In genomic region chr4:2817701-2818350, GRCh38 we compare ENCODE assay signal across 8 cellular contexts. TPM values are rescaled to one million over a fixed set of nuclear protein-coding genes. Genes with fewer than 3 reads are reported as not detected.
A peak's percentile ranks its signal among the peaks of the same experiment; 100 is the strongest.
DNase-seq lines count a peak whose midpoint lies in the region; ATAC-seq and TF ChIP-seq lines count a peak whose summit lies in the region.

No MANE protein-coding gene starts in this region.

- no peak overlapping the region for H3K27ac ChIP-seq in mammary epithelial cell (ENCODE audit: insufficient read depth, low read depth, low read length)
- peak overlapping the region in 1 of 2 donors; percentile 55 for H3K27ac ChIP-seq in left lung
- H3K27ac ChIP-seq in thyroid gland = no peak overlapping the region

- H3K79me2 ChIP-seq in mammary epithelial cell (ENCODE audit: insufficient read depth, low read length) = no peaks in the 10 kb centered on the region

- no peaks in the 10 kb centered on the region for H3K36me3 ChIP-seq in mammary epithelial cell (ENCODE audit: insufficient read depth, low read length)
- peaks cover 0 to 62% of the 10 kb centered on the region in 2 donors for H3K36me3 ChIP-seq in left lung
- peaks cover 2 to 9% of the 10 kb centered on the region in 2 donors for H3K36me3 ChIP-seq in thyroid gland

- dilution Hi-C loops in mammary epithelial cell (cut with HindIII; ENCODE audit: low sequenced_read_pairs) = no loop called here

- DNase-seq in NCI-H146 (lab: John Stamatoyannopoulos, UW) = peak; percentile 75
- no peak for DNase-seq in NCI-H146 treated with DMSO at 0.1 percent for 48 hours (lab: John Stamatoyannopoulos, UW; ENCODE audit: unreplicated experiment)
- peak; percentile 34 for DNase-seq in NCI-H1092 treated with DMSO at 0.1 percent for 48 hours (lab: John Stamatoyannopoulos, UW)
- peak; percentile 38 for DNase-seq in mammary epithelial cell
- peak in 1 of 2 donors; percentile 87 for DNase-seq in left lung
- peak; percentile 65 to 68 for DNase-seq in thyroid gland
- no peak for DNase-seq in kidney glomerular epithelial cell (lab: John Stamatoyannopoulos, UW)

- H3K4me2 ChIP-seq in mammary epithelial cell (ENCODE audit: insufficient read depth, low read depth, low read length) = peak overlapping the region; percentile 94

- in situ Hi-C loops in mammary epithelial cell (cut with MboI; ENCODE audit: low sequenced_read_pairs in 2 of 2) = no loop called here

- intact Hi-C loops in mammary epithelial cell (cut with micrococcal nuclease) = loop anchor here (2.0 kb wide), 1 partner anchor 25 kb away; the partner anchor contains the start of gene ADD1
- intact Hi-C loops in left lung (cut with DNase I) = no loop called here
- intact Hi-C loops in thyroid gland (cut with DNase I) = no loop called here

- 27% methylated on average over 16 of the region's 65 CpGs for WGBS in mammary epithelial cell (ENCODE audit: low coverage, missing lambda C conversion rate)
- WGBS in thyroid gland, 2 donors = 30% methylated on average over 17 of the region's 65 CpGs; no CpG with 5 or more reads in 1 of the 2 donors

- BruUV-seq in mammary epithelial cell (replicated peaks; lab: Mats Ljungman, UMichigan) = no TSS peak

- peak; percentile 87 for ATAC-seq in left lung
- no peak for ATAC-seq in HG03025 (IDR thresholded peaks at IDR 0.05; ENCODE audit: low FRiP score, unreplicated experiment)

- TF ChIP-seq CTCF in mammary epithelial cell (conservative IDR thresholded peaks at IDR 0.05 in 1 of 2, IDR thresholded peaks at IDR 0.05 in 1 of 2; ENCODE audit: extremely low read depth in 1 of 2, insufficient read depth in 1 of 2, low read depth in 1 of 2, low read length in 2 of 2) = no peak
- TF ChIP-seq CTCF in left lung (IDR thresholded peaks at IDR 0.05) = no peak
- no peak for TF ChIP-seq CTCF in thyroid gland (IDR thresholded peaks at IDR 0.05)

- H2AFZ ChIP-seq in mammary epithelial cell (ENCODE audit: low read depth, low read length) = peak overlapping the region; percentile 88

- H3K9me3 ChIP-seq in mammary epithelial cell (replicated peaks; ENCODE audit: insufficient read depth, low read length) = no peaks in the 10 kb centered on the region
- no peaks in the 10 kb centered on the region for H3K9me3 ChIP-seq in left lung
- no peaks in the 10 kb centered on the region for H3K9me3 ChIP-seq in thyroid gland

- peak in 1 of 2 donors; percentile 54 for TF ChIP-seq POLR2A in thyroid gland (IDR thresholded peaks at IDR 0.05)

- no peaks in the 10 kb centered on the region for H4K20me1 ChIP-seq in mammary epithelial cell (ENCODE audit: insufficient read depth, low read length)

- H3K27me3 ChIP-seq in mammary epithelial cell (ENCODE audit: insufficient read depth, low read length) (no peaks in the 10 kb centered on the region), left lung (no peaks in the 10 kb centered on the region), thyroid gland (no peaks in the 10 kb centered on the region)

- H3K4me1 ChIP-seq in mammary epithelial cell (ENCODE audit: insufficient read depth, low read length) (peaks cover 9% of the 10 kb centered on the region), left lung (peaks cover 5 to 73% of the 10 kb centered on the region in 2 donors), thyroid gland (peaks cover 13 to 25% of the 10 kb centered on the region in 2 donors)

- peak overlapping the region; percentile 11 to 75 (median 68) for H3K4me3 ChIP-seq in mammary epithelial cell (replicated peaks in 1 of 3; ENCODE audit: insufficient read depth in 1 of 3, low read depth in 2 of 3, low read length in 3 of 3)
- H3K4me3 ChIP-seq in left lung = peak overlapping the region; percentile 47 to 56
- peak overlapping the region; percentile 21 to 60 (median 44) for H3K4me3 ChIP-seq in thyroid gland (replicated peaks in 1 of 3)

- CTCF ChIA-PET in mammary epithelial cell (lab: Charles Lee; ENCODE audit: low non-redundant PET) = no interaction called here

- H3K9ac ChIP-seq in mammary epithelial cell (ENCODE audit: insufficient read depth, low read length) = peak overlapping the region; percentile 31

RNA-seq across cellular contexts. Expression of gene SH3BP2, which starts 24.9 kb away (rescaled TPM):
- total RNA-seq in mammary epithelial cell (10 to 100 TPM; 14.4 to 26.7 TPM), left lung (100 to 1,000 TPM in 1 of 2 donors, 10 to 100 TPM in 1; 58.2 to 113 TPM), thyroid gland (10 to 100 TPM; 29.6 to 43.5 (median 36.7) TPM)
- polyA plus RNA-seq in mammary epithelial cell = 8.4 TPM
- polyA minus RNA-seq in mammary epithelial cell = 12.4 TPM

RNA-seq across cellular contexts. Expression of gene ADD1, which starts 25.8 kb away (rescaled TPM):
- 100 to 1,000 TPM; 112 to 167 TPM for total RNA-seq in mammary epithelial cell
- 94.4 TPM for polyA plus RNA-seq in mammary epithelial cell
- 232 TPM for polyA minus RNA-seq in mammary epithelial cell
- 100 to 1,000 TPM; 262 to 265 TPM for total RNA-seq in left lung
- 100 to 1,000 TPM; 190 to 222 (median 194) TPM for total RNA-seq in thyroid gland

Comparison
In these comparisons a context has a peak if more than half of its experiments do, and no peak if none do; other contexts are left out.
1. DNase-seq: peak in NCI-H146 (single experiment), NCI-H1092 treated with DMSO at 0.1 percent for 48 hours (single experiment), mammary epithelial cell (single experiment) and thyroid gland (2 of 2); none in NCI-H146 treated with DMSO at 0.1 percent for 48 hours (single experiment) and kidney glomerular epithelial cell (single experiment).
2. Peak in every context shown above with its lines, with median percentiles within 50 percentile points of each other: H3K4me3 ChIP-seq.